ENCODE assay signal across 1 cellular context in the genomic region with DNA sequence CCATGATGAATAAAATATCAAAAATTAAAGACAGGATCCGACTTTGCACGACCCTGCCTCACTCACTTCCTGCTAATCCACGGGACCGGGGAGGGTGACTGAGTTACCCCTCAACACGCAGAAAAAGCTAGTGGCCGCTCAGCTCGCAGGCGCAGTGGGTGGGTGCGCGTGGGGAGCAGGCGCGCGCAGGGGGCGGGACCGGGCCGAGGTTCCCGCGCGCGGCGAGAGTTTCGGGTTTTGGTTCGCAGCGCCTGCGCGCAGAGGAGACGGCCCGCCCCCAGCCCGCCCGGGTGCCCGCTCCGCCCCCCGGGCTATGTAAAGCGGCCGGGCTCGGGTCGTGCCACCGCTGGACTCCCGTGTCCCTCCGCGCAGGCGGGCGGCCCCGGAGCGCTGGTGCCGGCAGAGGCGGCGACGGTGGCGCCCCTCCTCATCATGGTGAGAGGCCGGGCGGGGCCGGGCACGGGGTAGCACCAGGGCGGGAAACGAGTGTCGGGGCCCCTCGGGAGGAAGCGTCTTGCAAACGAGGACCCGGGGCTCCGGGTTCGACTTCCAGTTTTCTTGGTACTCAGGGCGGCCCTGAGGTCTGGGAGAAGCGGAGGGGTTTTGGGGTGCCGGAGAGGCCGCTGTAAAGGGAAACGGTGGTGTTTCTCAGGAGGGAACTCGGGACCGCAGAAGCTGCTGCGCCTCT.
TF ChIP-seq lines count a peak whose summit lies in the region.

A gene (plus strand): TSS at position 343 of the 688 bp plus-strand sequence. CDS start 90 bp downstream, at position 433.

TF ChIP-seq in A549, 52 proteins besides CTCF, POLR2A, EP300 and RAD21 (continued from another document):
- TF ChIP-seq, protein P1, sequence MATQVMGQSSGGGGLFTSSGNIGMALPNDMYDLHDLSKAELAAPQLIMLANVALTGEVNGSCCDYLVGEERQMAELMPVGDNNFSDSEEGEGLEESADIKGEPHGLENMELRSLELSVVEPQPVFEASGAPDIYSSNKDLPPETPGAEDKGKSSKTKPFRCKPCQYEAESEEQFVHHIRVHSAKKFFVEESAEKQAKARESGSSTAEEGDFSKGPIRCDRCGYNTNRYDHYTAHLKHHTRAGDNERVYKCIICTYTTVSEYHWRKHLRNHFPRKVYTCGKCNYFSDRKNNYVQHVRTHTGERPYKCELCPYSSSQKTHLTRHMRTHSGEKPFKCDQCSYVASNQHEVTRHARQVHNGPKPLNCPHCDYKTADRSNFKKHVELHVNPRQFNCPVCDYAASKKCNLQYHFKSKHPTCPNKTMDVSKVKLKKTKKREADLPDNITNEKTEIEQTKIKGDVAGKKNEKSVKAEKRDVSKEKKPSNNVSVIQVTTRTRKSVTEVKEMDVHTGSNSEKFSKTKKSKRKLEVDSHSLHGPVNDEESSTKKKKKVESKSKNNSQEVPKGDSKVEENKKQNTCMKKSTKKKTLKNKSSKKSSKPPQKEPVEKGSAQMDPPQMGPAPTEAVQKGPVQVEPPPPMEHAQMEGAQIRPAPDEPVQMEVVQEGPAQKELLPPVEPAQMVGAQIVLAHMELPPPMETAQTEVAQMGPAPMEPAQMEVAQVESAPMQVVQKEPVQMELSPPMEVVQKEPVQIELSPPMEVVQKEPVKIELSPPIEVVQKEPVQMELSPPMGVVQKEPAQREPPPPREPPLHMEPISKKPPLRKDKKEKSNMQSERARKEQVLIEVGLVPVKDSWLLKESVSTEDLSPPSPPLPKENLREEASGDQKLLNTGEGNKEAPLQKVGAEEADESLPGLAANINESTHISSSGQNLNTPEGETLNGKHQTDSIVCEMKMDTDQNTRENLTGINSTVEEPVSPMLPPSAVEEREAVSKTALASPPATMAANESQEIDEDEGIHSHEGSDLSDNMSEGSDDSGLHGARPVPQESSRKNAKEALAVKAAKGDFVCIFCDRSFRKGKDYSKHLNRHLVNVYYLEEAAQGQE (IDR thresholded peaks at IDR 0.05), result peak; percentile 99
